21 cellular contexts compared by ENCODE assay signal in genomic region chr11:12600829-12601228, GRCh38.
"Had no signal": no experiment of that assay in that cellular context is flagged by ENCODE, and none has a peak within 500 bp of the region (broad histone marks: within the 10 kb centered on the region; RNA-seq: fewer than 3 reads in every experiment).

No MANE protein-coding gene starts in this region.

- H3K27me3 ChIP-seq: body of pancreas, esophagus muscularis mucosa, pancreas, tibial nerve, vagina had no signal

- H3K36me3 Mint-ChIP-seq: activated naive CD8-positive, alpha-beta T cell; mesothelial cell of epicardium had no signal

- H3K27ac Mint-ChIP-seq: activated CD4-positive, alpha-beta T cell treated with anti-CD3 and anti-CD28 coated beads, Interleukin-2, amount 10 ng/mL, durations not matched to agents 7 days and 5 days; activated naive CD8-positive, alpha-beta T cell; mesothelial cell of epicardium had no signal

- FAIRE-seq: pancreas had no signal

- ATAC-seq: body of pancreas, lower lobe of right lung had no signal

- H3K27ac ChIP-seq: body of pancreas, coronary artery, esophagus muscularis mucosa, lower lobe of right lung, pancreas, tibial nerve, vagina had no signal

- H3K4me3 Mint-ChIP-seq: activated CD4-positive, alpha-beta T cell treated with anti-CD3 and anti-CD28 coated beads, Interleukin-2, amount 10 ng/mL, durations not matched to agents 7 days and 5 days; activated naive CD8-positive, alpha-beta T cell; mesothelial cell of epicardium had no signal

- H3K4me1 ChIP-seq: pancreas, vagina had no signal

- DNase-seq: activated CD4-positive, alpha-beta T cell treated with anti-CD3 and anti-CD28 coated beads, Interleukin-2, amount 10 ng/mL, durations not matched to agents 7 days and 5 days; activated CD4-positive, CD25-positive, alpha-beta regulatory T cell; activated CD8-positive, alpha-beta memory T cell treated with anti-CD3 and anti-CD28 coated beads for 24 hours; activated gamma-delta T cell treated with Interleukin-2 at 50 U/mL for 16 hours; amniotic stem cell; body of pancreas; central memory CD4-positive, alpha-beta T cell; effector CD4-positive, alpha-beta T cell; hypothalamus; lower lobe of right lung; pancreas; stimulated activated CD4-positive, alpha-beta T cell treated with anti-CD3 and anti-CD28 coated beads, Interleukin-15, amount 100 ng/mL, for 24 hours; stimulated activated CD4-positive, alpha-beta T cell treated with anti-CD3 and anti-CD28 coated beads, Interleukin-4, amount 100 ng/mL, for 24 hours; stimulated activated naive CD4-positive, alpha-beta T cell; T-helper 2 cell had no signal

- H3K36me3 ChIP-seq: esophagus muscularis mucosa, lower lobe of right lung, pancreas, tibial nerve, vagina had no signal

- H3K9me3 ChIP-seq: body of pancreas, esophagus muscularis mucosa, lower lobe of right lung, pancreas, tibial nerve, vagina had no signal

- H3K4me3 ChIP-seq: body of pancreas, coronary artery, esophagus muscularis mucosa, lower lobe of right lung, pancreas, tibial nerve, vagina had no signal

- H3K9me3 Mint-ChIP-seq: activated CD4-positive, alpha-beta T cell treated with anti-CD3 and anti-CD28 coated beads, Interleukin-2, amount 10 ng/mL, durations not matched to agents 7 days and 5 days; mesothelial cell of epicardium had no signal
